ENCODE assay signal across 25 cellular contexts in genomic region chr1:77467196-77467595, GRCh38.
DNase-seq lines count a peak whose midpoint lies in the region; ATAC-seq and TF ChIP-seq lines count a peak whose summit lies in the region.
"Had no signal": no experiment of that assay in that cellular context is flagged by ENCODE, and none has a peak within 500 bp of the region (broad histone marks: within the 10 kb centered on the region; RNA-seq: fewer than 3 reads in every experiment).

No MANE protein-coding gene starts in this region.

- intact Hi-C loops in heart right ventricle (cut with DNase I), result no loop called here

- 88 to 100% methylated on average over 2 of the region's 2 CpGs for WGBS in heart right ventricle, 2 donors

- no peaks in the 10 kb centered on the region for H3K27me3 ChIP-seq in heart right ventricle

- no peaks in the 10 kb centered on the region for H3K9me3 ChIP-seq in heart right ventricle

- no peaks in the 10 kb centered on the region for H3K36me3 ChIP-seq in heart right ventricle

- H3K27ac ChIP-seq in substantia nigra (ENCODE audit: low read depth, low read length, poor library complexity, severe bottlenecking) (peak overlapping the region; percentile 73), heart right ventricle (no peak overlapping the region)
- H3K27ac ChIP-seq: HL-60, RWPE1 had no signal

- TF ChIP-seq CTCF in heart right ventricle (IDR thresholded peaks at IDR 0.05), result no peak
- no peak for TF ChIP-seq CTCF in GM10266 (IDR thresholded peaks at IDR 0.05; ENCODE audit: control insufficient read depth, insufficient read depth, low read depth, missing control alignments)

- ATAC-seq in heart right ventricle, result no peak
- ATAC-seq: Panc1 had no signal

- peaks cover 0 to 10% (median 0%) of the 10 kb centered on the region in 9 donors for H3K4me1 ChIP-seq in heart right ventricle

- DNase-seq in Ammon's horn (ENCODE audit: low spot score) (peak; percentile 72), globus pallidus (ENCODE audit: low spot score) (peak; percentile 86), middle frontal gyrus (ENCODE audit: extremely low spot score, low spot score) (peak; percentile 35), substantia nigra (lab: John Stamatoyannopoulos, UW) (peak in 3 of 49 donors; percentile 13 to 26 (median 20)), heart right ventricle (no peak), 8988T (no peak), GM10266 (ENCODE audit: extremely low spot score) (no peak)
- DNase-seq in activated CD4-positive, alpha-beta T cell treated with anti-CD3 and anti-CD28 coated beads, Interleukin-2, amount 50 U/mL, for 1 hour, result no peak
- DNase-seq: ACHN, Calu3, DMS79 treated with DMSO at 0.1 percent for 48 hours, GF-D8, Karpas-422, NCI-H1092, NCI-H1417 treated with DMSO at 0.1 percent for 48 hours, NCI-H187, NCI-H2081 treated with DMSO at 0.1 percent for 48 hours, NCI-H2171, NCI-H226, NCI-H510A, NCI-H69, SHP77 had no signal

- no peak overlapping the region for H3K4me3 ChIP-seq in heart right ventricle

Comparison
In these comparisons a context has a peak if more than half of its experiments do, and no peak if none do; other contexts are left out.
1. DNase-seq: peak in Ammon's horn (single experiment), globus pallidus (single experiment) and middle frontal gyrus (single experiment); none in heart right ventricle (0 of 2), activated CD4-positive, alpha-beta T cell treated with anti-CD3 and anti-CD28 coated beads, Interleukin-2, amount 50 U/mL, for 1 hour (single experiment), 8988T (single experiment) and GM10266 (single experiment).